8 cellular contexts compared by ENCODE assay signal in genomic region chr6:87697581-87698552, GRCh38. TPM values are rescaled to one million over a fixed set of nuclear protein-coding genes. Genes with fewer than 3 reads are reported as not detected.
A peak's percentile ranks its signal among the peaks of the same experiment; 100 is the strongest.
DNase-seq lines count a peak whose midpoint lies in the region; ATAC-seq, FAIRE-seq and TF ChIP-seq lines count a peak whose summit lies in the region.

No MANE protein-coding gene starts in this region.

- H3K9me3 ChIP-seq in MG63 = no peaks in the 10 kb centered on the region
- no peaks in the 10 kb centered on the region for H3K9me3 ChIP-seq in kidney (ENCODE audit: control insufficient read depth in 1 of 2, low read length in 2 of 2)
- H3K9me3 ChIP-seq in WERI-Rb-1 (ENCODE audit: severe bottlenecking) = no peaks in the 10 kb centered on the region

- peaks cover 13% of the 10 kb centered on the region for H3K36me3 ChIP-seq in MG63
- no peaks in the 10 kb centered on the region for H3K36me3 ChIP-seq in kidney (ENCODE audit: control insufficient read depth in 1 of 2, insufficient read depth in 2 of 2, low read length in 2 of 2)
- peaks cover 16% of the 10 kb centered on the region for H3K36me3 ChIP-seq in WERI-Rb-1

- H3K4me1 ChIP-seq in kidney (ENCODE audit: control insufficient read depth in 1 of 2, insufficient read depth in 1 of 2, low read depth in 1 of 2, low read length in 2 of 2) = peaks cover 8 to 12% of the 10 kb centered on the region in 2 donors

- H3K27me3 ChIP-seq in MG63 (no peaks in the 10 kb centered on the region), WERI-Rb-1 (ENCODE audit: insufficient read depth, low read depth, severe bottlenecking) (no peaks in the 10 kb centered on the region)

- no peak for TF ChIP-seq CTCF in kidney (IDR thresholded peaks at IDR 0.05; ENCODE audit: borderline replicate concordance, extremely low read depth, insufficient read depth)
- TF ChIP-seq CTCF in WERI-Rb-1 (IDR thresholded peaks at IDR 0.05; ENCODE audit: low read depth, low read length) = no peak

- peak overlapping the region; percentile 86 for H3K4me3 ChIP-seq in MG63
- peak overlapping the region; percentile 79 to 90 for H3K4me3 ChIP-seq in kidney (ENCODE audit: low read length in 2 of 2)
- H3K4me3 ChIP-seq in WERI-Rb-1 (ENCODE audit: low read depth, low read length) = no peak overlapping the region

- FAIRE-seq in kidney (lab: Jason Lieb, UNC) = no peak

- intact Hi-C loops in kidney (cut with DNase I) = no loop called here

- H3K27ac ChIP-seq in kidney (ENCODE audit: low read depth in 2 of 2, low read length in 2 of 2) (no peak overlapping the region), WERI-Rb-1 (no peak overlapping the region)

- DNase-seq in EL (peak; percentile 81), MG63 (no peak), amniotic epithelial cell (ENCODE audit: low read depth) (peak; percentile 86), kidney (no peak), superior temporal gyrus (ENCODE audit: extremely low spot score) (peak; percentile 82), GDM1 (lab: John Stamatoyannopoulos, UW) (no peak), WERI-Rb-1 (no peak)

- no peak for ATAC-seq in HG03432 (IDR thresholded peaks at IDR 0.05; ENCODE audit: unreplicated experiment)

- no peak overlapping the region for H3K9ac ChIP-seq in kidney (ENCODE audit: low read length in 2 of 2)

RNA-seq across cellular contexts. Expression of gene AKIRIN2, which starts 4.2 kb away (rescaled TPM):
- total RNA-seq in MG63 (2014; rRNA removed; shearing (Covaris generic); ENCODE audit: low replicate concordance) = 11.4 and 19.5 TPM in 2 replicates
- 43.4 TPM for total RNA-seq in kidney
- polyA plus RNA-seq in kidney (ENCODE audit: insufficient read depth, low read depth, low replicate concordance) = 26.0 TPM

Comparison
In these comparisons a context has a peak if more than half of its experiments do, and no peak if none do; other contexts are left out.
1. DNase-seq: peak in EL (single experiment), amniotic epithelial cell (single experiment) and superior temporal gyrus (single experiment); none in MG63 (single experiment), kidney (single experiment), GDM1 (single experiment) and WERI-Rb-1 (single experiment).